ENCODE assay signal across 11 cellular contexts in the genomic region with DNA sequence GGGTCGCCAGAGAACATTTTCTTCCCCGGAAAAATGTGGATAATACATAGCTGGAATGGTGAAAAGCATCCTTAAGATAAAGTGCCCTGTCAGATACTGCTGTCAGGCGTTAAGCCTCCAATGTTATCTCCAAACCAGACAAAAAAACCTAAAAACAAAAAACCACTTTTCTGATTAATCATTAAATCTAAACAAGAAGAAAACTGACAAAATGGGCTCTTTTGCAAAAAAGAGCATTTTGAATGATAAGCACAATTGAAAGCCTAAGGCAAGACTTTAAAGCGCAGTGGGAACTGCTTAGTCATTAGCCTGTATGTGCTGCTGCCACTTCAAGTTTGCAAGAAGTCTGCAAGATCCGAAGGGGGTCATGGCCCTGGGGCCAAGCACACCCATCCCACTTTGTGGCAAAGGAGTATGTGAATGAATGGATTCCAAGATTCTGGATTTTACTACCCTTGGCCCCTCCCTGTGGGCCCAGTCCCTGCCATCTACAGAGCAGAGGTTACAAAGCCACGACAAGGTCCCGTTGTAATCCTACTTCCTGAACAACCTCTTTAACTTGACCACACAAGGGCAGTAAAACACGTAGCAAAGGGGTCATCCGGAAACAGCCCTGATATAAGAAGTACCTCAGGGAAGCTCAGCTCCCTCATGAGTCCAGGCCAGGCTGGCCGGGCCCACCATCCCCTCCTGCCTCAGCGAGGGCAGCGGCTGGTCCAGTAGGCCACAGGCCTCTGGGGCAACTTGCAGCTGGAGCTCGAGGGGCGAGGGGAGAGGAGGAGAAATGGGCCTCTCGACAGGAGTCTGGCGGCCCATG. TPM values are rescaled to one million over a fixed set of nuclear protein-coding genes. Genes with fewer than 3 reads are reported as not detected.
DNase-seq lines count a peak whose midpoint lies in the region; ATAC-seq and TF ChIP-seq lines count a peak whose summit lies in the region.
"Had no signal": no experiment of that assay in that cellular context is flagged by ENCODE, and none has a peak within 500 bp of the region (broad histone marks: within the 10 kb centered on the region; RNA-seq: fewer than 3 reads in every experiment).

No MANE protein-coding gene starts in this region.

- H3K9me3 ChIP-seq in Panc1 (ENCODE audit: control insufficient read depth, insufficient read depth, low read depth, low read length) = no peaks in the 10 kb centered on the region
- H3K9me3 ChIP-seq in effector memory CD4-positive, alpha-beta T cell (ENCODE audit: control insufficient read depth, low read length) = no peaks in the 10 kb centered on the region
- H3K9me3 ChIP-seq: suprapubic skin had no signal

- POLR2A ChIA-PET in Panc1 (lab: Charles Lee) = no interaction called here

- peaks cover 91% of the 10 kb centered on the region for H3K4me1 ChIP-seq in Panc1 (ENCODE audit: control insufficient read depth, insufficient read depth, low read length)
- no peaks in the 10 kb centered on the region for H3K4me1 ChIP-seq in effector memory CD4-positive, alpha-beta T cell (ENCODE audit: control insufficient read depth, insufficient read depth, low read length, poor library complexity, severe bottlenecking)

- DNase-seq in Caki2 (ENCODE audit: low read depth) (peak; percentile 56), Panc1 (ENCODE audit: low read depth, low spot score) (no peak), endothelial cell (ENCODE audit: low spot score) (no peak), neural crest cell (ENCODE audit: low read depth, low spot score) (peak; percentile 20), inferior parietal cortex (ENCODE audit: extremely low spot score) (no peak)
- no peak for DNase-seq in effector memory CD4-positive, alpha-beta T cell
- DNase-seq: NCI-H2171, T-helper 2 cell had no signal

- peak overlapping the region; percentile 99 for H3K27ac ChIP-seq in Panc1 (ENCODE audit: low read length)
- no peak overlapping the region for H3K27ac ChIP-seq in effector memory CD4-positive, alpha-beta T cell (ENCODE audit: insufficient read depth, low read length, poor library complexity, severe bottlenecking)
- H3K27ac ChIP-seq: suprapubic skin had no signal

- ATAC-seq in Panc1 (peak; percentile 59), GM21390 (IDR thresholded peaks at IDR 0.05; ENCODE audit: unreplicated experiment) (no peak), GM21447 (IDR thresholded peaks at IDR 0.05; ENCODE audit: unreplicated experiment) (no peak)

- CTCF ChIA-PET in Panc1 (lab: Charles Lee) = no interaction called here

- H3K36me3 Mint-ChIP-seq in endothelial cell (ENCODE audit: low read depth, unreplicated experiment) (peaks cover 5% of the 10 kb centered on the region), neural crest cell (ENCODE audit: low read depth) (no peaks in the 10 kb centered on the region)

- intact Hi-C loops in Panc1 (cut with micrococcal nuclease; ENCODE audit: unreplicated experiment) = no loop called here

- TF ChIP-seq CTCF in Panc1 (IDR thresholded peaks at IDR 0.05) (no peak), endothelial cell (IDR thresholded peaks at IDR 0.05; ENCODE audit: unreplicated experiment) (no peak), neural crest cell (conservative IDR thresholded peaks at IDR 0.05) (no peak)

- peak overlapping the region; percentile 21 for H3K27ac Mint-ChIP-seq in endothelial cell (ENCODE audit: unreplicated experiment)
- peak overlapping the region; percentile 92 for H3K27ac Mint-ChIP-seq in neural crest cell (ENCODE audit: unreplicated experiment)

- H3K27me3 Mint-ChIP-seq in endothelial cell (ENCODE audit: unreplicated experiment) (peaks cover 8% of the 10 kb centered on the region), neural crest cell (ENCODE audit: low read depth) (peaks cover 2% of the 10 kb centered on the region)

- no peaks in the 10 kb centered on the region for H3K9me3 Mint-ChIP-seq in endothelial cell (ENCODE audit: unreplicated experiment)
- H3K9me3 Mint-ChIP-seq in neural crest cell = no peaks in the 10 kb centered on the region

- no TSS peak for BruUV-seq in Panc1 (replicated peaks; lab: Mats Ljungman, UMichigan)

- H3K4me1 Mint-ChIP-seq in endothelial cell (ENCODE audit: unreplicated experiment) = peaks cover 33% of the 10 kb centered on the region
- peaks cover 60% of the 10 kb centered on the region for H3K4me1 Mint-ChIP-seq in neural crest cell

- H3K27me3 ChIP-seq in Panc1 (ENCODE audit: control insufficient read depth, insufficient read depth, low read length) = no peaks in the 10 kb centered on the region
- H3K27me3 ChIP-seq in effector memory CD4-positive, alpha-beta T cell (replicated peaks; ENCODE audit: control insufficient read depth, insufficient read depth, low read length, poor library complexity, severe bottlenecking) = no peaks in the 10 kb centered on the region
- H3K27me3 ChIP-seq: suprapubic skin had no signal

- in situ Hi-C loops in Caki2 (cut with HindIII; ENCODE audit: low pct_unique_long_range_greater_than_20kb, low sequenced_read_pairs) (no loop called here), Panc1 (cut with HindIII; ENCODE audit: low pct_unique_long_range_greater_than_20kb, low sequenced_read_pairs) (no loop called here)

- no peak overlapping the region for H3K4me3 ChIP-seq in Panc1 (ENCODE audit: low read depth in 2 of 2, low read length in 2 of 2)
- no peak overlapping the region for H3K4me3 ChIP-seq in effector memory CD4-positive, alpha-beta T cell (ENCODE audit: insufficient read depth, low read depth, low read length, poor library complexity, severe bottlenecking)
- H3K4me3 ChIP-seq: suprapubic skin had no signal

- no peaks in the 10 kb centered on the region; the same call in 1 of the 2 replicates for H3K36me3 ChIP-seq in Panc1 (ENCODE audit: control insufficient read depth, insufficient read depth, low read length)
- H3K36me3 ChIP-seq in effector memory CD4-positive, alpha-beta T cell (ENCODE audit: control insufficient read depth, insufficient read depth, low read length) = no peaks in the 10 kb centered on the region
- H3K36me3 ChIP-seq: suprapubic skin had no signal

- H3K4me3 Mint-ChIP-seq in endothelial cell (ENCODE audit: unreplicated experiment) (no peak overlapping the region), neural crest cell (peak overlapping the region; percentile 42)

RNA-seq across cellular contexts. Expression of gene SHB, which starts 29.7 kb away (rescaled TPM):
- total RNA-seq in Caki2 (2014; rRNA removed; shearing (Covaris generic); ENCODE audit: low replicate concordance) = 32.0 and 33.6 TPM in 2 replicates
- 59.9 TPM for total RNA-seq in Panc1 (2021; ENCODE audit: unreplicated experiment)
- 63.1 TPM for polyA plus RNA-seq in Panc1 (2012; ENCODE audit: insufficient read length)
- 18.5 TPM for total RNA-seq in endothelial cell (ENCODE audit: unreplicated experiment)
- total RNA-seq in neural crest cell = 4.6 and 4.8 TPM in 2 replicates

Comparison
In these comparisons a context has a peak if more than half of its experiments do, and no peak if none do; other contexts are left out.
1. DNase-seq: peak in Caki2 (single experiment) and neural crest cell (single experiment); none in Panc1 (single experiment), endothelial cell (single experiment), effector memory CD4-positive, alpha-beta T cell (0 of 3) and inferior parietal cortex (single experiment).